In genomic region chr20:63521602-63522001, GRCh38 we compare ENCODE assay signal across 8 cellular contexts. TPM values are rescaled to one million over a fixed set of nuclear protein-coding genes. Genes with fewer than 3 reads are reported as not detected.
DNase-seq lines count a peak whose midpoint lies in the region; ATAC-seq, FAIRE-seq and TF ChIP-seq lines count a peak whose summit lies in the region.

No MANE protein-coding gene starts in this region.

- peaks cover 6 to 24% of the 10 kb centered on the region in 2 experiments for H3K36me3 ChIP-seq in HCT116 (ENCODE audit: control insufficient read depth in 1 of 2, insufficient read depth in 2 of 2, low read length in 2 of 2)
- no peaks in the 10 kb centered on the region for H3K36me3 ChIP-seq in small intestine (ENCODE audit: control insufficient read depth in 2 of 2, insufficient read depth in 2 of 2, low read length in 2 of 2)

- H3K4me3 ChIP-seq in HCT116 (replicated peaks in 1 of 2; ENCODE audit: low read depth in 1 of 2, low read length in 2 of 2) (peak overlapping the region; percentile 89 to 97), iPS-18c (ENCODE audit: insufficient read depth, low read depth, low read length) (peak overlapping the region; percentile 87), small intestine (ENCODE audit: low read depth in 1 of 2, low read length in 2 of 2) (peak overlapping the region; percentile 86)

- TF ChIP-seq CTCF in HCT116 (IDR thresholded peaks at IDR 0.05 in 2 of 3, conservative IDR thresholded peaks at IDR 0.05 in 1 of 3; ENCODE audit: borderline replicate concordance in 1 of 3, insufficient read depth in 1 of 3, low read depth in 2 of 3, low read length in 2 of 3): 0 out of 6 replicates have a peak, but pooled peaks of 1 of the 3 experiments have one; percentile 7

- peak overlapping the region; percentile 81 for H3K4me3 Mint-ChIP-seq in activated naive CD8-positive, alpha-beta T cell treated with anti-CD3 and anti-CD28 coated beads, Interleukin-2, amount 50 U/mL, for 24 hours

- H3K79me2 ChIP-seq in HCT116 (ENCODE audit: insufficient read depth, low read length): peaks cover 21% of the 10 kb centered on the region

- H4K20me1 ChIP-seq in HCT116 (ENCODE audit: insufficient read depth): no peaks in the 10 kb centered on the region

- peak overlapping the region; percentile 98 for H3K27ac ChIP-seq in HCT116 (ENCODE audit: low read depth, low read length)
- peak overlapping the region in 1 of 2 donors; percentile 94 for H3K27ac ChIP-seq in small intestine (ENCODE audit: low read depth in 1 of 2, low read length in 1 of 2)

- H3K4me1 ChIP-seq in HCT116 (ENCODE audit: control insufficient read depth in 1 of 2, insufficient read depth in 2 of 2, low read length in 2 of 2): peaks cover 8 to 44% of the 10 kb centered on the region in 2 experiments; a peak in 3 of 4 replicates
- peaks cover 0 to 4% of the 10 kb centered on the region in 2 donors for H3K4me1 ChIP-seq in small intestine (ENCODE audit: control insufficient read depth in 2 of 2, insufficient read depth in 1 of 2, low read depth in 1 of 2, low read length in 1 of 2)

- POLR2A ChIA-PET in HCT116 (lab: Charles Lee): interaction anchor here (0.9 to 2.1 kb wide), 5 partner anchors 10 to 41 kb away, joined by 3 to 10 read pairs (median 7); partner anchors contain the start of gene PTK6

- H3K9me2 ChIP-seq in HCT116 (ENCODE audit: insufficient read depth): no peaks in the 10 kb centered on the region

- peak overlapping the region; percentile 93 for H3K4me2 ChIP-seq in HCT116 (ENCODE audit: low read length)

- peak overlapping the region; percentile 94 for H3K9ac ChIP-seq in HCT116 (ENCODE audit: low read length)

- H3K27me3 ChIP-seq in HCT116 (ENCODE audit: insufficient read depth, low read length) (no peaks in the 10 kb centered on the region), small intestine (ENCODE audit: control insufficient read depth in 2 of 2, insufficient read depth in 2 of 2, low read length in 2 of 2) (no peaks in the 10 kb centered on the region)

- no peak overlapping the region for H3K27ac Mint-ChIP-seq in activated naive CD8-positive, alpha-beta T cell treated with anti-CD3 and anti-CD28 coated beads, Interleukin-2, amount 50 U/mL, for 24 hours

- CTCF ChIA-PET in HCT116 (lab: Charles Lee): interaction anchor here (0.7 to 1.8 kb wide), 2 partner anchors 9 to 16 kb away, joined by 3 to 9 read pairs; partner anchors contain the start of gene PTK6

- TF ChIP-seq RAD21 in HCT116 (IDR thresholded peaks at IDR 0.05; ENCODE audit: low read depth): no peak

- ATAC-seq in HCT116: no peak
- no peak for ATAC-seq in activated naive CD8-positive, alpha-beta T cell treated with anti-CD3 and anti-CD28 coated beads, Interleukin-2, amount 50 U/mL, for 24 hours

- FAIRE-seq in small intestine (lab: Jason Lieb, UNC): no peak

- TF ChIP-seq POLR2A in HCT116 (IDR thresholded peaks at IDR 0.05; ENCODE audit: borderline replicate concordance, extremely low read depth, insufficient read depth, insufficient read length): no peak

- H2AFZ ChIP-seq in HCT116 (ENCODE audit: low read depth, low read length, poor library complexity, severe bottlenecking): no peak overlapping the region

- peaks cover 6% of the 10 kb centered on the region for H3K4me1 Mint-ChIP-seq in activated naive CD8-positive, alpha-beta T cell treated with anti-CD3 and anti-CD28 coated beads, Interleukin-2, amount 50 U/mL, for 24 hours

- DNase-seq in HCT116 (ENCODE audit: low read depth, low spot score): no peak
- no peak for DNase-seq in activated naive CD8-positive, alpha-beta T cell treated with anti-CD3 and anti-CD28 coated beads, Interleukin-2, amount 50 U/mL, for 24 hours
- DNase-seq in small intestine: no peak
- no peak for DNase-seq in HCEC 1CT
- DNase-seq in HUDEP-2 (lab: John Stamatoyannopoulos, UW; ENCODE audit: unreplicated experiment in 76 of 76): no peak
- no peak for DNase-seq in activated CD4-positive, alpha-beta T cell treated with anti-CD3 and anti-CD28 coated beads for 1 hour
- DNase-seq in occipital lobe (lab: John Stamatoyannopoulos, UW): no peak

- H3K36me3 Mint-ChIP-seq in activated naive CD8-positive, alpha-beta T cell treated with anti-CD3 and anti-CD28 coated beads, Interleukin-2, amount 50 U/mL, for 24 hours (ENCODE audit: low read depth): peaks cover 20% of the 10 kb centered on the region

- intact Hi-C loops in HCT116 (cut with micrococcal nuclease): no loop called here

- H3K9me3 Mint-ChIP-seq in activated naive CD8-positive, alpha-beta T cell treated with anti-CD3 and anti-CD28 coated beads, Interleukin-2, amount 50 U/mL, for 24 hours: no peaks in the 10 kb centered on the region

- peaks cover 5 to 7% of the 10 kb centered on the region in 2 experiments; a peak in 2 of 4 replicates for H3K9me3 ChIP-seq in HCT116 (ENCODE audit: control insufficient read depth in 1 of 2, insufficient read depth in 1 of 2, low read depth in 1 of 2, low read length in 2 of 2)
- no peaks in the 10 kb centered on the region for H3K9me3 ChIP-seq in iPS-18c (ENCODE audit: control insufficient read depth, insufficient read depth, low read length)
- no peaks in the 10 kb centered on the region for H3K9me3 ChIP-seq in small intestine (ENCODE audit: control insufficient read depth, low read depth)

- BruUV-seq in HCT116 (replicated peaks; lab: Mats Ljungman, UMichigan): no TSS peak

- RAD21 ChIA-PET in HCT116 (lab: Charles Lee; ENCODE audit: low non-redundant PET in 1 of 2, low total read pairs in 2 of 2, uncharacterized antibody in 2 of 2, unreplicated experiment in 2 of 2): interaction anchor here in 1 of 2 experiments (1.1 kb wide), 1 partner anchor 16 kb away, joined by 3 read pairs; no protein-coding TSS in a partner anchor

- H3K27me3 Mint-ChIP-seq in activated naive CD8-positive, alpha-beta T cell treated with anti-CD3 and anti-CD28 coated beads, Interleukin-2, amount 50 U/mL, for 24 hours: no peaks in the 10 kb centered on the region

- 31 to 60% (median 36%) methylated on average over 10 to 23 of the region's 23 CpGs for WGBS in small intestine, 3 donors

TF ChIP-seq in HCT116, 20 proteins besides CTCF, POLR2A, EP300 and RAD21:
- TF ChIP-seq CBX3 (IDR thresholded peaks at IDR 0.05; ENCODE audit: low read depth) (no peak), SIN3A (IDR thresholded peaks at IDR 0.05; ENCODE audit: low read depth) (no peak), SP1 (IDR thresholded peaks at IDR 0.05; ENCODE audit: low read depth) (no peak), EZH2 (IDR thresholded peaks at IDR 0.05) (no peak), CEBPB (IDR thresholded peaks at IDR 0.05; ENCODE audit: low read depth) (no peak), FOSL1 (IDR thresholded peaks at IDR 0.05; ENCODE audit: low read depth) (no peak), ZFX (IDR thresholded peaks at IDR 0.05) (no peak), EZH2phosphoT487 (IDR thresholded peaks at IDR 0.05; ENCODE audit: borderline replicate concordance) (no peak), REST (IDR thresholded peaks at IDR 0.05; ENCODE audit: low read depth) (no peak), TCF7L2 (IDR thresholded peaks at IDR 0.05; ENCODE audit: borderline replicate concordance, extremely low read depth, insufficient read depth, insufficient read length) (no peak), ELF1 (IDR thresholded peaks at IDR 0.05; ENCODE audit: borderline replicate concordance, low read depth) (no peak), EGR1 (IDR thresholded peaks at IDR 0.05; ENCODE audit: low read depth) (no peak)

RNA-seq across cellular contexts. Expression of gene PPDPF, which starts 1.0 kb away (rescaled TPM):
- total RNA-seq in HCT116 (2021; ENCODE audit: unreplicated experiment) (346 TPM), occipital lobe (43.5 TPM)
- 308 and 356 TPM in 2 replicates for polyA plus RNA-seq in HCT116 (2012)
- 100 to 1,000 TPM; 287 to 356 (median 302) TPM for polyA plus RNA-seq in small intestine

RNA-seq across cellular contexts. Expression of gene PTK6, which starts 15.6 kb away (rescaled TPM):
- total RNA-seq in HCT116 (2021; ENCODE audit: unreplicated experiment) (6.7 TPM), occipital lobe (0.16 TPM)
- polyA plus RNA-seq in HCT116 (2012): 7.2 and 8.0 TPM in 2 replicates
- polyA plus RNA-seq in small intestine: 10 to 100 TPM; 12.3 to 87.0 (median 82.7) TPM

RNA-seq across cellular contexts. Expression of gene EEF1A2, which starts 22.7 kb away (rescaled TPM):
- total RNA-seq in HCT116 (2021; ENCODE audit: unreplicated experiment): 454 TPM
- polyA plus RNA-seq in HCT116 (2012): 682 and 834 TPM in 2 replicates
- polyA plus RNA-seq in small intestine: 10 to 100 TPM in 2 of 3 donors, 1 to 10 TPM in 1; 3.8 to 18.6 (median 15.7) TPM
- 214 TPM for total RNA-seq in occipital lobe

RNA-seq across cellular contexts. Expression of gene SRMS, which starts 25.9 kb away (rescaled TPM):
- total RNA-seq in HCT116 (2021; ENCODE audit: unreplicated experiment): 3.2 TPM
- polyA plus RNA-seq in HCT116 (2012): 1.8 and 2.5 TPM in 2 replicates
- not detected for polyA plus RNA-seq in small intestine
- total RNA-seq in occipital lobe: not detected

RNA-seq across cellular contexts. Expression of gene FNDC11, which starts 32.4 kb away (rescaled TPM):
- total RNA-seq in HCT116 (2021; ENCODE audit: unreplicated experiment): 5.5 TPM
- polyA plus RNA-seq in HCT116 (2012): 3.1 TPM in 2 replicates
- under 1 TPM in 1 of 3 donors, not detected in 2; 0.25 TPM for polyA plus RNA-seq in small intestine
- total RNA-seq in occipital lobe: 4.1 TPM
